ENCODE assay signal across 33 cellular contexts in genomic region chr3:146873748-146874147, GRCh38.
"Had no signal": no experiment of that assay in that cellular context is flagged by ENCODE, and none has a peak within 500 bp of the region (broad histone marks: within the 10 kb centered on the region; RNA-seq: fewer than 3 reads in every experiment).

No MANE protein-coding gene starts in this region.

- DNase-seq: activated effector memory CD4-positive, alpha-beta T cell treated with anti-CD3 and anti-CD28 coated beads, Interleukin-2, amount 50 U/mL, for 16 hours; activated effector memory CD4-positive, alpha-beta T cell treated with Interleukin-2 at 50 U/mL for 16 hours; activated gamma-delta T cell; activated gamma-delta T cell treated with Interleukin-2 at 50 U/mL for 16 hours; activated naive CD4-positive, alpha-beta T cell; activated naive CD4-positive, alpha-beta T cell treated with anti-CD3 and anti-CD28 coated beads for 36 hours; activated naive CD4-positive, alpha-beta T cell treated with anti-CD3 and anti-CD28 coated beads, Interleukin-2, amount 10 ng/mL, durations not matched to agents 7 days and 5 days; activated naive CD4-positive, alpha-beta T cell treated with anti-CD3 and anti-CD28 coated beads, Interleukin-2, amount 50 U/mL, for 16 hours; activated naive CD4-positive, alpha-beta T cell treated with Interleukin-2 at 50 U/mL for 16 hours; activated naive CD8-positive, alpha-beta T cell treated with anti-CD3 and anti-CD28 coated beads for 36 hours; activated naive CD8-positive, alpha-beta T cell treated with anti-CD3 and anti-CD28 coated beads, Interleukin-2, amount 10 ng/mL, durations not matched to agents 7 days and 5 days; activated naive CD8-positive, alpha-beta T cell treated with anti-CD3 and anti-CD28 coated beads, Interleukin-2, amount 50 U/mL, for 24 hours; activated T-cell treated with anti-CD3 and anti-CD28 coated beads, Interleukin-2, amount 50 U/mL, for 24 hours; activated T-cell treated with anti-CD3 and anti-CD28 coated beads, Interleukin-2, amount 50 U/mL, for 4 hours; activated T-cell treated with anti-CD3 and anti-CD28 coated beads, Interleukin-2, amount 50 U/mL, for 48 hours; activated T-cell treated with anti-CD3 and anti-CD28 coated beads, Interleukin-2, amount 50 U/mL, for 72 hours; adrenal gland; amniotic stem cell; amygdala; anterior cingulate cortex; aorta; body of pancreas; brain microvascular endothelial cell; caudate nucleus; central memory CD4-positive, alpha-beta T cell; cerebellar nuclear complex had no signal

- FAIRE-seq: astrocyte, bronchial epithelial cell had no signal

- ATAC-seq: activated naive CD4-positive, alpha-beta T cell treated with anti-CD3 and anti-CD28 coated beads, Interleukin-2, amount 50 U/mL, for 72 hours; activated naive CD8-positive, alpha-beta T cell treated with anti-CD3 and anti-CD28 coated beads, Interleukin-2, amount 50 U/mL, for 24 hours; activated T-cell treated with anti-CD3 and anti-CD28 coated beads, Interleukin-2, amount 50 U/mL, for 4 hours; activated T-cell treated with anti-CD3 and anti-CD28 coated beads, Interleukin-2, amount 50 U/mL, for 72 hours; activated T-helper 17 cell treated with anti-CD3 and anti-CD28 coated beads, Interleukin-2, amount 50 U/mL, for 72 hours; body of pancreas had no signal

- H3K4me1 ChIP-seq: adrenal gland, ascending aorta, body of pancreas, breast epithelium had no signal

- H3K27ac ChIP-seq: adrenal gland, ascending aorta, body of pancreas, brain microvascular endothelial cell, breast epithelium, cardiac muscle cell had no signal

- H3K4me3 ChIP-seq: adrenal gland, ascending aorta, body of pancreas, breast epithelium, cardiac muscle cell had no signal

- H3K36me3 ChIP-seq: adrenal gland, ascending aorta, brain microvascular endothelial cell, breast epithelium, cardiac muscle cell had no signal

- H3K27me3 ChIP-seq: adrenal gland, ascending aorta, body of pancreas, brain microvascular endothelial cell, breast epithelium, cardiac muscle cell had no signal
